26 cellular contexts compared by ENCODE assay signal in genomic region chr6:113076817-113077216, GRCh38.
"Had no signal": no experiment of that assay in that cellular context is flagged by ENCODE, and none has a peak within 500 bp of the region (broad histone marks: within the 10 kb centered on the region; RNA-seq: fewer than 3 reads in every experiment).

No MANE protein-coding gene starts in this region.

- H3K27me3 Mint-ChIP-seq: activated CD4-positive, alpha-beta memory T cell treated with anti-CD3 and anti-CD28 coated beads for 36 hours; activated CD4-positive, alpha-beta T cell treated with anti-CD3 and anti-CD28 coated beads, Interleukin-2, amount 10 ng/mL, durations not matched to agents 7 days and 5 days; activated naive CD8-positive, alpha-beta T cell; activated T-helper 17 cell treated with anti-CD3 and anti-CD28 coated beads, Interleukin-2, amount 50 U/mL, for 72 hours had no signal

- H3K4me2 ChIP-seq: SK-N-SH had no signal

- H3K4me3 Mint-ChIP-seq: activated CD4-positive, alpha-beta memory T cell treated with anti-CD3 and anti-CD28 coated beads for 36 hours; activated CD4-positive, alpha-beta T cell treated with anti-CD3 and anti-CD28 coated beads, Interleukin-2, amount 10 ng/mL, durations not matched to agents 7 days and 5 days; activated naive CD4-positive, alpha-beta T cell treated with anti-CD3 and anti-CD28 coated beads for 36 hours; activated naive CD8-positive, alpha-beta T cell; activated T-cell treated with anti-CD3 and anti-CD28 coated beads, Interleukin-2, amount 50 U/mL, for 4 hours; activated T-helper 17 cell treated with anti-CD3 and anti-CD28 coated beads, Interleukin-2, amount 50 U/mL, for 72 hours had no signal

- FAIRE-seq: astrocyte had no signal

- H3K4me1 Mint-ChIP-seq: activated CD4-positive, alpha-beta T cell treated with anti-CD3 and anti-CD28 coated beads, Interleukin-2, amount 10 ng/mL, durations not matched to agents 7 days and 5 days; activated T-helper 17 cell treated with anti-CD3 and anti-CD28 coated beads, Interleukin-2, amount 50 U/mL, for 72 hours had no signal

- H3K9ac ChIP-seq: SK-N-SH had no signal

- DNase-seq: activated CD4-positive, alpha-beta memory T cell treated with anti-CD3 and anti-CD28 coated beads for 36 hours; activated CD4-positive, alpha-beta T cell treated with anti-CD3 and anti-CD28 coated beads, Interleukin-2, amount 10 ng/mL, durations not matched to agents 7 days and 5 days; activated CD4-positive, CD25-positive, alpha-beta regulatory T cell; activated CD8-positive, alpha-beta memory T cell treated with anti-CD3 and anti-CD28 coated beads for 24 hours; activated gamma-delta T cell; activated naive CD4-positive, alpha-beta T cell treated with anti-CD3 and anti-CD28 coated beads for 36 hours; activated T-cell treated with anti-CD3 and anti-CD28 coated beads, Interleukin-2, amount 50 U/mL, for 4 hours; amygdala; brain microvascular endothelial cell; NCI-H1048; NCI-H146; NCI-H187 treated with DMSO at 0.1 percent for 48 hours; NCI-H2081 treated with DMSO at 0.1 percent for 48 hours; NCI-H446; NCI-H524; Peyer's patch; Right ventricle myocardium superior; SJCRH30; SK-N-SH; T-helper 1 cell had no signal

- H3K4me1 ChIP-seq: Peyer's patch had no signal

- H3K4me3 ChIP-seq: cardiac muscle cell, Peyer's patch, SJCRH30 had no signal

- H3K27ac ChIP-seq: brain microvascular endothelial cell, cardiac muscle cell, Peyer's patch, RWPE1, SJCRH30, VCaP had no signal

- H3K36me3 Mint-ChIP-seq: activated CD4-positive, alpha-beta memory T cell treated with anti-CD3 and anti-CD28 coated beads for 36 hours; activated naive CD8-positive, alpha-beta T cell had no signal

- H3K9me3 Mint-ChIP-seq: activated CD4-positive, alpha-beta memory T cell treated with anti-CD3 and anti-CD28 coated beads for 36 hours; activated CD4-positive, alpha-beta T cell treated with anti-CD3 and anti-CD28 coated beads, Interleukin-2, amount 10 ng/mL, durations not matched to agents 7 days and 5 days; activated naive CD4-positive, alpha-beta T cell treated with anti-CD3 and anti-CD28 coated beads for 36 hours; activated T-cell treated with anti-CD3 and anti-CD28 coated beads, Interleukin-2, amount 50 U/mL, for 4 hours had no signal

- H3K27ac Mint-ChIP-seq: activated CD4-positive, alpha-beta memory T cell treated with anti-CD3 and anti-CD28 coated beads for 36 hours; activated CD4-positive, alpha-beta T cell treated with anti-CD3 and anti-CD28 coated beads, Interleukin-2, amount 10 ng/mL, durations not matched to agents 7 days and 5 days; activated naive CD4-positive, alpha-beta T cell treated with anti-CD3 and anti-CD28 coated beads for 36 hours; activated naive CD8-positive, alpha-beta T cell; activated T-helper 17 cell treated with anti-CD3 and anti-CD28 coated beads, Interleukin-2, amount 50 U/mL, for 72 hours had no signal

- H3K36me3 ChIP-seq: brain microvascular endothelial cell, cardiac muscle cell, Peyer's patch, SJCRH30 had no signal

- ATAC-seq: activated T-cell treated with anti-CD3 and anti-CD28 coated beads, Interleukin-2, amount 50 U/mL, for 4 hours; activated T-helper 17 cell treated with anti-CD3 and anti-CD28 coated beads, Interleukin-2, amount 50 U/mL, for 72 hours had no signal

- H3K27me3 ChIP-seq: brain microvascular endothelial cell, cardiac muscle cell, Peyer's patch, SJCRH30 had no signal

- H3K9me3 ChIP-seq: Peyer's patch, SK-N-SH had no signal
